ENCODE assay signal across 8 cellular contexts in genomic region chr4:103197765-103198110, GRCh38. TPM values are rescaled to one million over a fixed set of nuclear protein-coding genes. Genes with fewer than 3 reads are reported as not detected.
DNase-seq lines count a peak whose midpoint lies in the region; ATAC-seq, FAIRE-seq and TF ChIP-seq lines count a peak whose summit lies in the region.

No MANE protein-coding gene starts in this region.

- H2AFZ ChIP-seq in OCI-LY3 (ENCODE audit: low read depth, low read length) = peak overlapping the region; percentile 100

- H3K9me3 ChIP-seq in OCI-LY3 (ENCODE audit: insufficient read depth, low read length) (no peaks in the 10 kb centered on the region), neutrophil (no peaks in the 10 kb centered on the region)

- H3K4me3 ChIP-seq in OCI-LY3 (ENCODE audit: low read length) = peak overlapping the region; percentile 96
- H3K4me3 ChIP-seq in neutrophil (ENCODE audit: low read depth in 1 of 2, low read length in 1 of 2) = peak overlapping the region; percentile 90 to 91

- no peaks in the 10 kb centered on the region for H4K20me1 ChIP-seq in OCI-LY3 (ENCODE audit: insufficient read depth, low read length)

- H3K27me3 ChIP-seq in OCI-LY3 (ENCODE audit: low read depth, low read length) = no peaks in the 10 kb centered on the region
- H3K27me3 ChIP-seq in neutrophil = peaks cover 21% of the 10 kb centered on the region

- peak overlapping the region; percentile 72 for H3K4me2 ChIP-seq in OCI-LY3 (ENCODE audit: low read length)

- H3K9ac ChIP-seq in OCI-LY3 (ENCODE audit: low read length) = peak overlapping the region; percentile 89

- H3K36me3 ChIP-seq in OCI-LY3 (replicated peaks; ENCODE audit: low read depth, low read length) (peaks cover 35% of the 10 kb centered on the region), neutrophil (peaks cover 9% of the 10 kb centered on the region)

- H3K27ac ChIP-seq in OCI-LY3 (ENCODE audit: low read length) (peak overlapping the region; percentile 41), neutrophil (peak overlapping the region; percentile 77)

- peaks cover 24% of the 10 kb centered on the region for H3K79me2 ChIP-seq in OCI-LY3 (ENCODE audit: low read length)

- no peak for FAIRE-seq in RCC 7860 (lab: Jason Lieb, UNC)

- TF ChIP-seq CTCF in OCI-LY3 (IDR thresholded peaks at IDR 0.05; ENCODE audit: low read depth, low read length) (no peak), neutrophil (IDR thresholded peaks at IDR 0.05) (no peak)

- DNase-seq in NCI-H2196 (lab: John Stamatoyannopoulos, UW; ENCODE audit: unreplicated experiment) (no peak), foreskin melanocyte (no peak), RCC 7860 (ENCODE audit: low spot score) (no peak)

- H3K4me1 ChIP-seq in OCI-LY3 (ENCODE audit: low read length) (peaks cover 12% of the 10 kb centered on the region), neutrophil (ENCODE audit: control insufficient read depth in 1 of 2, insufficient read depth in 1 of 2, low read depth in 1 of 2, low read length in 1 of 2) (peaks cover 10 to 21% of the 10 kb centered on the region in 2 experiments)

- ATAC-seq in GM18858 (IDR thresholded peaks at IDR 0.05; ENCODE audit: unreplicated experiment) (peak; percentile 27), HG02623 (IDR thresholded peaks at IDR 0.05; ENCODE audit: unreplicated experiment) (peak; percentile 39), esophagus mucosa (peak; percentile 64)

RNA-seq across cellular contexts. Expression of gene CENPE, which starts 0.4 kb away (rescaled TPM):
- total RNA-seq in esophagus mucosa = 14.1 TPM
